Comparison of ENCODE assay signal across 39 cellular contexts in the genomic region with DNA sequence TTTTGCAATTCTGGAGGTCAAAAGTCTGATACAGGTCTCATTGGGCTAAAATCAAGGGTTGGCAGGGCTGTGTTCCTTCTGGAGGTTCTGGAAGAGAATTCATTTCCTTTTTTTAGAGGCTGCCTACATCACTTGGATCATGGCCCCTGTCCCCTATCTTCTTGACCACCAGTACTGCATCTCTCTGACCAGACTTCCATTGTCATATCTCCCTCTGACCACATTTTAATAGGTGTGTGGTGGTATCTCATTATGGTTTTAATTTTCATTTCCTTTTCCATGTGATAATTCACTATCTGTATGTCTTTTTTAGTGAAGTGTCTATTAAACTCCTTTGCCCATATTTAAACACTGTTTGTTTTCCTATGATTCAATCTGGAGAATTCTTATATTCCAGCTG.
"Had no signal": no experiment of that assay in that cellular context is flagged by ENCODE, and none has a peak within 500 bp of the region (broad histone marks: within the 10 kb centered on the region; RNA-seq: fewer than 3 reads in every experiment).

No MANE protein-coding gene starts in this region.

- H3K36me3 Mint-ChIP-seq: activated CD8-positive, alpha-beta memory T cell treated with anti-CD3 and anti-CD28 coated beads, Interleukin-2, amount 10 ng/mL, durations not matched to agents 7 days and 5 days; activated naive CD4-positive, alpha-beta T cell treated with anti-CD3 and anti-CD28 coated beads, Interleukin-2, amount 10 ng/mL, durations not matched to agents 7 days and 5 days; activated naive CD4-positive, alpha-beta T cell treated with anti-CD3 and anti-CD28 coated beads, Interleukin-2, amount 50 U/mL, for 24 hours; activated naive CD8-positive, alpha-beta T cell; activated naive CD8-positive, alpha-beta T cell treated with anti-CD3 and anti-CD28 coated beads, Interleukin-2, amount 10 ng/mL, durations not matched to agents 7 days and 5 days had no signal

- H3K4me1 Mint-ChIP-seq: activated CD4-positive, alpha-beta memory T cell treated with anti-CD3 and anti-CD28 coated beads, Interleukin-2, amount 10 ng/mL, durations not matched to agents 7 days and 5 days; activated CD4-positive, alpha-beta T cell treated with anti-CD3 and anti-CD28 coated beads for 36 hours; activated CD4-positive, alpha-beta T cell treated with anti-CD3 and anti-CD28 coated beads, Interleukin-2, amount 10 ng/mL, durations not matched to agents 7 days and 5 days; activated CD8-positive, alpha-beta memory T cell treated with anti-CD3 and anti-CD28 coated beads, Interleukin-2, amount 10 ng/mL, durations not matched to agents 7 days and 5 days; activated naive CD4-positive, alpha-beta T cell treated with anti-CD3 and anti-CD28 coated beads, Interleukin-2, amount 10 ng/mL, durations not matched to agents 7 days and 5 days; activated naive CD4-positive, alpha-beta T cell treated with anti-CD3 and anti-CD28 coated beads, Interleukin-2, amount 50 U/mL, for 24 hours; activated naive CD8-positive, alpha-beta T cell treated with anti-CD3 and anti-CD28 coated beads, Interleukin-2, amount 10 ng/mL, durations not matched to agents 7 days and 5 days had no signal

- ATAC-seq: activated CD4-positive, alpha-beta T cell treated with anti-CD3 and anti-CD28 coated beads for 36 hours; activated CD4-positive, CD25-positive, alpha-beta regulatory T cell treated with anti-CD3 and anti-CD28 coated beads, Interleukin-2, amount 50 U/mL, for 24 hours; activated CD8-positive, alpha-beta memory T cell treated with anti-CD3 and anti-CD28 coated beads, Interleukin-2, amount 10 ng/mL, durations not matched to agents 7 days and 5 days; activated CD8-positive, alpha-beta T cell treated with anti-CD3 and anti-CD28 coated beads, Interleukin-2, amount 10 ng/mL, durations not matched to agents 7 days and 5 days; body of pancreas; WTC11 had no signal

- H3K27ac Mint-ChIP-seq: activated CD4-positive, alpha-beta memory T cell treated with anti-CD3 and anti-CD28 coated beads, Interleukin-2, amount 10 ng/mL, durations not matched to agents 7 days and 5 days; activated CD4-positive, alpha-beta T cell treated with anti-CD3 and anti-CD28 coated beads for 36 hours; activated CD4-positive, alpha-beta T cell treated with anti-CD3 and anti-CD28 coated beads, Interleukin-2, amount 10 ng/mL, durations not matched to agents 7 days and 5 days; activated CD8-positive, alpha-beta memory T cell treated with anti-CD3 and anti-CD28 coated beads, Interleukin-2, amount 10 ng/mL, durations not matched to agents 7 days and 5 days; activated CD8-positive, alpha-beta T cell treated with anti-CD3 and anti-CD28 coated beads, Interleukin-2, amount 10 ng/mL, durations not matched to agents 7 days and 5 days; activated naive CD4-positive, alpha-beta T cell treated with anti-CD3 and anti-CD28 coated beads, Interleukin-2, amount 10 ng/mL, durations not matched to agents 7 days and 5 days; activated naive CD4-positive, alpha-beta T cell treated with anti-CD3 and anti-CD28 coated beads, Interleukin-2, amount 50 U/mL, for 24 hours; activated naive CD8-positive, alpha-beta T cell; activated naive CD8-positive, alpha-beta T cell treated with anti-CD3 and anti-CD28 coated beads, Interleukin-2, amount 10 ng/mL, durations not matched to agents 7 days and 5 days; activated T-cell treated with anti-CD3 and anti-CD28 coated beads, Interleukin-2, amount 50 U/mL, for 24 hours; activated T-helper 2 cell treated with anti-CD3 and anti-CD28 coated beads, Interferon-gamma antibody, Interleukin-2, Interleukin-4, amounts not matched to agents 10 μg/mL and 5 μg/mL and 100 μg/mL, durations not matched to agents 14 hours and 24 hours and 36 hours; T-helper 1 cell treated with Interleukin-12 subunit alpha and Interleukin-12 subunit beta and Interleukin-4 antibody, amounts not matched to agents 30 μg/mL and 1 μg/mL, for 36 hours; T-helper 2 cell treated with Interferon-gamma antibody and Interleukin-4, amounts not matched to agents 5 μg/mL and 100 μg/mL, for 36 hours; WTC11 had no signal

- H3K27me3 Mint-ChIP-seq: activated CD4-positive, alpha-beta T cell treated with anti-CD3 and anti-CD28 coated beads, Interleukin-2, amount 10 ng/mL, durations not matched to agents 7 days and 5 days; activated CD8-positive, alpha-beta memory T cell treated with anti-CD3 and anti-CD28 coated beads, Interleukin-2, amount 10 ng/mL, durations not matched to agents 7 days and 5 days had no signal

- H3K27ac ChIP-seq: adrenal gland, body of pancreas, brain microvascular endothelial cell, breast epithelium, coronary artery, WERI-Rb-1 had no signal

- H3K4me3 ChIP-seq: adrenal gland, body of pancreas, breast epithelium, coronary artery had no signal

- H3K27me3 ChIP-seq: adrenal gland, body of pancreas, brain microvascular endothelial cell, breast epithelium had no signal

- H3K9me3 ChIP-seq: body of pancreas, breast epithelium had no signal

- FAIRE-seq: astrocyte, colon, TTC549 had no signal

- H3K4me3 Mint-ChIP-seq: activated CD4-positive, alpha-beta memory T cell treated with anti-CD3 and anti-CD28 coated beads, Interleukin-2, amount 10 ng/mL, durations not matched to agents 7 days and 5 days; activated CD4-positive, alpha-beta T cell treated with anti-CD3 and anti-CD28 coated beads for 36 hours; activated CD4-positive, alpha-beta T cell treated with anti-CD3 and anti-CD28 coated beads, Interleukin-2, amount 10 ng/mL, durations not matched to agents 7 days and 5 days; activated CD8-positive, alpha-beta memory T cell treated with anti-CD3 and anti-CD28 coated beads, Interleukin-2, amount 10 ng/mL, durations not matched to agents 7 days and 5 days; activated CD8-positive, alpha-beta T cell treated with anti-CD3 and anti-CD28 coated beads, Interleukin-2, amount 10 ng/mL, durations not matched to agents 7 days and 5 days; activated naive CD4-positive, alpha-beta T cell treated with anti-CD3 and anti-CD28 coated beads, Interleukin-2, amount 10 ng/mL, durations not matched to agents 7 days and 5 days; activated naive CD4-positive, alpha-beta T cell treated with anti-CD3 and anti-CD28 coated beads, Interleukin-2, amount 50 U/mL, for 24 hours; activated naive CD8-positive, alpha-beta T cell; activated naive CD8-positive, alpha-beta T cell treated with anti-CD3 and anti-CD28 coated beads, Interleukin-2, amount 10 ng/mL, durations not matched to agents 7 days and 5 days; activated T-cell treated with anti-CD3 and anti-CD28 coated beads, Interleukin-2, amount 50 U/mL, for 24 hours; T-helper 1 cell treated with Interleukin-12 subunit alpha and Interleukin-12 subunit beta and Interleukin-4 antibody, amounts not matched to agents 30 μg/mL and 1 μg/mL, for 36 hours; T-helper 2 cell treated with Interferon-gamma antibody and Interleukin-4, amounts not matched to agents 5 μg/mL and 100 μg/mL, for 36 hours; WTC11 had no signal

- H3K4me1 ChIP-seq: adrenal gland, body of pancreas, breast epithelium had no signal

- H3K9me3 Mint-ChIP-seq: activated CD4-positive, alpha-beta memory T cell treated with anti-CD3 and anti-CD28 coated beads, Interleukin-2, amount 10 ng/mL, durations not matched to agents 7 days and 5 days; activated naive CD4-positive, alpha-beta T cell treated with anti-CD3 and anti-CD28 coated beads, Interleukin-2, amount 10 ng/mL, durations not matched to agents 7 days and 5 days; activated T-helper 2 cell treated with anti-CD3 and anti-CD28 coated beads, Interferon-gamma antibody, Interleukin-2, Interleukin-4, amounts not matched to agents 10 μg/mL and 5 μg/mL and 100 μg/mL, durations not matched to agents 14 hours and 24 hours and 36 hours had no signal

- DNase-seq: activated CD4-positive, alpha-beta memory T cell treated with anti-CD3 and anti-CD28 coated beads, Interleukin-2, amount 10 ng/mL, durations not matched to agents 7 days and 5 days; activated CD4-positive, alpha-beta T cell treated with anti-CD3 and anti-CD28 coated beads for 1 hour; activated CD4-positive, alpha-beta T cell treated with anti-CD3 and anti-CD28 coated beads for 36 hours; activated CD4-positive, alpha-beta T cell treated with anti-CD3 and anti-CD28 coated beads for 48 hours; activated CD4-positive, alpha-beta T cell treated with anti-CD3 and anti-CD28 coated beads, Interleukin-2, amount 10 ng/mL, durations not matched to agents 7 days and 5 days; activated CD4-positive, alpha-beta T cell treated with anti-CD3 and anti-CD28 coated beads, Interleukin-2, amount 50 U/mL, for 48 hours; activated CD4-positive, CD25-positive, alpha-beta regulatory T cell; activated CD8-positive, alpha-beta memory T cell treated with anti-CD3 and anti-CD28 coated beads for 24 hours; activated CD8-positive, alpha-beta memory T cell treated with anti-CD3 and anti-CD28 coated beads, Interleukin-2, amount 10 ng/mL, durations not matched to agents 7 days and 5 days; activated CD8-positive, alpha-beta memory T cell treated with anti-CD3 and anti-CD28 coated beads, Interleukin-2, amount 50 U/mL, for 48 hours; activated CD8-positive, alpha-beta T cell treated with anti-CD3 and anti-CD28 coated beads, Interleukin-2, amount 10 ng/mL, durations not matched to agents 7 days and 5 days; activated effector memory CD4-positive, alpha-beta T cell treated with Interleukin-2 at 50 U/mL for 16 hours; activated gamma-delta T cell; activated naive CD4-positive, alpha-beta T cell treated with anti-CD3 and anti-CD28 coated beads, Interleukin-2, amount 10 ng/mL, durations not matched to agents 7 days and 5 days; activated naive CD4-positive, alpha-beta T cell treated with Interleukin-2 at 50 U/mL for 16 hours; activated naive CD8-positive, alpha-beta T cell treated with anti-CD3 and anti-CD28 coated beads, Interleukin-2, amount 10 ng/mL, durations not matched to agents 7 days and 5 days; activated T-cell treated with anti-CD3 and anti-CD28 coated beads, Interleukin-2, amount 50 U/mL, for 24 hours; activated T-cell treated with anti-CD3 and anti-CD28 coated beads, Interleukin-2, amount 50 U/mL, for 48 hours; adrenal gland; amniotic stem cell; aorta; body of pancreas; brain microvascular endothelial cell; central memory CD4-positive, alpha-beta T cell; T-helper 2 cell; T-helper 9 cell; WERI-Rb-1 had no signal

- H3K36me3 ChIP-seq: adrenal gland, brain microvascular endothelial cell, breast epithelium, WERI-Rb-1 had no signal
